In the genomic region with DNA sequence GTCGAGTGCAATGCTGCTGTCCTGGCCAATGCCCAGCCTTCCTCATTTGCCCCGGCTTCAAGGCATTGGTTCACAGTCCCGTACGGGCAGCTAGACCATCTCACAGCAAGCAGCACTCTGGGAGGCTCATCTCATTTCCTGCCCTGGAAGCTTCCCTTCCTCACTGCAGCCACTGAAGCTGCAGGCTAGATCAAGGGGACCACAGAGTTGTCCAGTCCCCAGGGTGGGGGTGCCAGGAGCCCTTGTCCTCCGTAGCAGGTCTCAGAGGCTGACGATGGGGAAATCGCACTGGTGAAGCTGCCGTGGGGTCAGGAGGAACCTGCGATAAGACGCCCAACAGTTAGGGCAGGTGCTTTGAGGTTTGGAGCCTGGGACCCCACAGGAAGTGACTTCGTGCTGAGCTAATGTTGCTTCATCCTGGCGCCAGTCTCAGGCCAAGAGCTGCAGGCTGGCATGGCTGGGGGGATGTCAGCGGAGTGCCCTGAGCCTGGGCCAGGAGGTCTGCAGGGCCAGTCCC, we compare ENCODE assay signal across 9 cellular contexts. TPM values are rescaled to one million over a fixed set of nuclear protein-coding genes. Genes with fewer than 3 reads are reported as not detected.
DNase-seq lines count a peak whose midpoint lies in the region; ATAC-seq lines count a peak whose summit lies in the region.
"Had no signal": no experiment of that assay in that cellular context is flagged by ENCODE, and none has a peak within 500 bp of the region (broad histone marks: within the 10 kb centered on the region; RNA-seq: fewer than 3 reads in every experiment).

A gene with protein sequence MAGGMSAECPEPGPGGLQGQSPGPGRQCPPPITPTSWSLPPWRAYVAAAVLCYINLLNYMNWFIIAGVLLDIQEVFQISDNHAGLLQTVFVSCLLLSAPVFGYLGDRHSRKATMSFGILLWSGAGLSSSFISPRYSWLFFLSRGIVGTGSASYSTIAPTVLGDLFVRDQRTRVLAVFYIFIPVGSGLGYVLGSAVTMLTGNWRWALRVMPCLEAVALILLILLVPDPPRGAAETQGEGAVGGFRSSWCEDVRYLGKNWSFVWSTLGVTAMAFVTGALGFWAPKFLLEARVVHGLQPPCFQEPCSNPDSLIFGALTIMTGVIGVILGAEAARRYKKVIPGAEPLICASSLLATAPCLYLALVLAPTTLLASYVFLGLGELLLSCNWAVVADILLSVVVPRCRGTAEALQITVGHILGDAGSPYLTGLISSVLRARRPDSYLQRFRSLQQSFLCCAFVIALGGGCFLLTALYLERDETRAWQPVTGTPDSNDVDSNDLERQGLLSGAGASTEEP (plus strand): TSS at position 426 of the 517 bp plus-strand sequence. CDS start 28 bp downstream, at position 454.

- peak within 1 kb of the TSS; percentile 47 for H3K27ac Mint-ChIP-seq in stimulated activated naive B cell treated with anti-CD40 and anti-IgM and Interleukin-4, amounts not matched to agents 10 μg/mL and 1 μg/mL and 100 μg/mL, for 72 hours

- peak; percentile 45 for DNase-seq in NK-92 treated with Interleukin-12 subunit alpha and Interleukin-12 subunit beta, amount 100 ng/mL, for 24 hours (lab: John Stamatoyannopoulos, UW)
- DNase-seq in NK-92 (lab: John Stamatoyannopoulos, UW; ENCODE audit: unreplicated experiment) (no peak), UCSD-AML1 (lab: John Stamatoyannopoulos, UW; ENCODE audit: unreplicated experiment) (peak; percentile 70), dermis blood vessel endothelial cell (peak; percentile 20), NCI-H345 treated with DMSO at 0.1 percent for 48 hours (lab: John Stamatoyannopoulos, UW; ENCODE audit: unreplicated experiment) (no peak), NCI-H524 (lab: John Stamatoyannopoulos, UW) (no peak), NCI-H1092 (lab: John Stamatoyannopoulos, UW) (no peak)
- no peak for DNase-seq in stimulated activated naive B cell treated with anti-CD40 and anti-IgM and Interleukin-4, amounts not matched to agents 10 μg/mL and 1 μg/mL and 100 μg/mL, for 72 hours
- DNase-seq: mammary epithelial cell had no signal

- peak within 1 kb of the TSS; percentile 39 to 53 for H3K4me3 Mint-ChIP-seq in stimulated activated naive B cell treated with anti-CD40 and anti-IgM and Interleukin-4, amounts not matched to agents 10 μg/mL and 1 μg/mL and 100 μg/mL, for 72 hours

- ATAC-seq in stimulated activated naive B cell treated with anti-CD40 and anti-IgM and Interleukin-4, amounts not matched to agents 10 μg/mL and 1 μg/mL and 100 μg/mL, for 72 hours (replicated peaks) = peak; percentile 59 to 61

- H3K36me3 Mint-ChIP-seq in stimulated activated naive B cell treated with anti-CD40 and anti-IgM and Interleukin-4, amounts not matched to agents 10 μg/mL and 1 μg/mL and 100 μg/mL, for 72 hours = no peaks in the 10 kb centered on the region

- H3K4me1 Mint-ChIP-seq in stimulated activated naive B cell treated with anti-CD40 and anti-IgM and Interleukin-4, amounts not matched to agents 10 μg/mL and 1 μg/mL and 100 μg/mL, for 72 hours = peaks cover 15 to 24% of the 10 kb centered on the region in 2 donors

- peaks cover 6 to 13% of the 10 kb centered on the region in 2 donors for H3K27me3 Mint-ChIP-seq in stimulated activated naive B cell treated with anti-CD40 and anti-IgM and Interleukin-4, amounts not matched to agents 10 μg/mL and 1 μg/mL and 100 μg/mL, for 72 hours

- H3K9me3 Mint-ChIP-seq in stimulated activated naive B cell treated with anti-CD40 and anti-IgM and Interleukin-4, amounts not matched to agents 10 μg/mL and 1 μg/mL and 100 μg/mL, for 72 hours = no peaks in the 10 kb centered on the region

RNA-seq across cellular contexts. Expression of the gene that starts here (rescaled TPM):
- 0.23 and 0.34 TPM in 2 replicates for total RNA-seq in dermis blood vessel endothelial cell
- total RNA-seq: mammary epithelial cell had no signal

Comparison
In these comparisons a context has a peak if more than half of its experiments do, and no peak if none do; other contexts are left out.
1. DNase-seq: peak in NK-92 treated with Interleukin-12 subunit alpha and Interleukin-12 subunit beta, amount 100 ng/mL, for 24 hours (single experiment) and UCSD-AML1 (single experiment); none in NK-92 (single experiment), stimulated activated naive B cell treated with anti-CD40 and anti-IgM and Interleukin-4, amounts not matched to agents 10 μg/mL and 1 μg/mL and 100 μg/mL, for 72 hours (single experiment), NCI-H345 treated with DMSO at 0.1 percent for 48 hours (single experiment), NCI-H524 (0 of 2) and NCI-H1092 (single experiment).
2. Peak in DNase-seq in dermis blood vessel endothelial cell; RNA of the gene not detected or under 1 TPM.